Comparison of ENCODE assay signal across 21 cellular contexts in genomic region chr14:79783061-79783460, GRCh38.
"Had no signal": no experiment of that assay in that cellular context is flagged by ENCODE, and none has a peak within 500 bp of the region (broad histone marks: within the 10 kb centered on the region; RNA-seq: fewer than 3 reads in every experiment).

No MANE protein-coding gene starts in this region.

- DNase-seq: activated gamma-delta T cell treated with Interleukin-2 at 50 U/mL for 16 hours; activated T-cell treated with anti-CD3 and anti-CD28 coated beads, Interleukin-2, amount 50 U/mL, for 1 hour; aorta; brain microvascular endothelial cell; caudate nucleus; effector CD4-positive, alpha-beta T cell; erythroblast; foreskin keratinocyte; immature natural killer cell; sigmoid colon; stimulated activated CD4-positive, alpha-beta T cell treated with anti-CD3 and anti-CD28 coated beads, Interleukin-2, amount 100 ng/mL, for 48 hours; stimulated activated naive CD4-positive, alpha-beta T cell; T-helper 9 cell; upper lobe of left lung had no signal

- H3K9me3 ChIP-seq: neutrophil, sigmoid colon, thoracic aorta, upper lobe of left lung had no signal

- H3K9ac ChIP-seq: parathyroid adenoma had no signal

- H3K27ac ChIP-seq: brain microvascular endothelial cell, foreskin keratinocyte, neutrophil, parathyroid adenoma, sigmoid colon, thoracic aorta, upper lobe of left lung had no signal

- H3K36me3 Mint-ChIP-seq: activated naive CD4-positive, alpha-beta T cell treated with anti-CD3 and anti-CD28 coated beads, Interleukin-2, amount 50 U/mL, for 24 hours had no signal

- H3K4me3 Mint-ChIP-seq: activated naive CD4-positive, alpha-beta T cell treated with anti-CD3 and anti-CD28 coated beads, Interleukin-2, amount 50 U/mL, for 24 hours; dendritic cell treated with granulocyte-macrophage colony-stimulating factor and Interleukin-4, amounts not matched to agents 40 ng/mL and 50 ng/mL, for 4 days; immature natural killer cell; nephron; WTC11 had no signal

- H3K79me2 ChIP-seq: parathyroid adenoma had no signal

- H2AFZ ChIP-seq: parathyroid adenoma had no signal

- H3K27me3 ChIP-seq: brain microvascular endothelial cell, foreskin keratinocyte, neutrophil, sigmoid colon, upper lobe of left lung had no signal

- H3K27me3 Mint-ChIP-seq: dendritic cell treated with granulocyte-macrophage colony-stimulating factor and Interleukin-4, amounts not matched to agents 40 ng/mL and 50 ng/mL, for 4 days had no signal

- H3K27ac Mint-ChIP-seq: activated naive CD4-positive, alpha-beta T cell treated with anti-CD3 and anti-CD28 coated beads, Interleukin-2, amount 50 U/mL, for 24 hours; dendritic cell treated with granulocyte-macrophage colony-stimulating factor and Interleukin-4, amounts not matched to agents 40 ng/mL and 50 ng/mL, for 4 days; immature natural killer cell; WTC11 had no signal

- H3K4me1 ChIP-seq: foreskin keratinocyte, parathyroid adenoma, sigmoid colon, upper lobe of left lung had no signal

- H3K4me1 Mint-ChIP-seq: activated naive CD4-positive, alpha-beta T cell treated with anti-CD3 and anti-CD28 coated beads, Interleukin-2, amount 50 U/mL, for 24 hours; immature natural killer cell had no signal

- H3K36me3 ChIP-seq: brain microvascular endothelial cell, neutrophil, sigmoid colon, thoracic aorta, upper lobe of left lung had no signal

- ATAC-seq: foreskin keratinocyte, WTC11 had no signal

- H3K4me3 ChIP-seq: sigmoid colon, thoracic aorta, upper lobe of left lung had no signal
